In the genomic region with DNA sequence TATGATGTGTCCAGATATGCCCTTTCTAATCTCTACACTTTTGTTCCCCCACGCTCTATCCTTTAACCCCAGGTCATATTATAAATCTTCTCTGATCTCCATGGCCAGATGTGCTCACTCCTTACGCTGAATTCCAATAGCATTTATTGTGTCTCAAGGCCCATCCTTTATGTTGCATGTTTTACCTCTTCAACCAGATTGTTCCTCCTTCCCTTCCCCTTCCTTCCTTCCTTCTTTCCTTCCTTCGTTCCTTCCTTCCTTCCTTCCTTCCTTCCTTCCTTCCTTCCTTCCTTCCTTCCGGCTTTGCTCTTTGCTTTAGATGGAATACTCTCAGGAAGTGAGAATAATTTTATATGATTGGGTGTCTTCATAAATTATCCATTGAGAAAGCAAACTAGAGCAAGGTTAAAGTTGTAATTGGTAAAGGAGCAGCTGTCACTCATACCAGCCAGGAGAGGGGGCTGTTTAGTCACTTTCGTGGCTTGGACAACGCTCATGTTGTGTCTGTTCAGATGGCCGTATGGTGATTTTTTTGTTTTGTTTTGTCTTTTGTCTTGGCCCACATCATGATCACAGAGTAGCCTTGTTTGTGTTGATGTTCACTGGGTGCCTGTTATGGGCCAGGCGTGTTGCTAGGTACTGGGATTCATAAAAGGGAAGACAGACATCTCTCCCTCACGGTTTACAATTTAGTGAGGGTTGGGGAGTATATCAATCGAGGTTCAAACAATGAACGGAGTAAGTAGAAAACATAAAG, we compare ENCODE assay signal across 9 cellular contexts.
DNase-seq lines count a peak whose midpoint lies in the region; TF ChIP-seq lines count a peak whose summit lies in the region.
"Had no signal": no experiment of that assay in that cellular context is flagged by ENCODE, and none has a peak within 500 bp of the region (broad histone marks: within the 10 kb centered on the region; RNA-seq: fewer than 3 reads in every experiment).

No MANE protein-coding gene starts in this region.

- in situ Hi-C loops in HAP-1 (cut with MboI; ENCODE audit: low sequenced_read_pairs), result loop anchor here (25.0 kb wide), 1 partner anchor 723 kb away; no protein-coding TSS in a partner anchor

- peaks cover 0 to 7% (median 0%) of the 10 kb centered on the region in 8 donors for H3K9me3 Mint-ChIP-seq in CD4-positive, alpha-beta memory T cell

- no peaks in the 10 kb centered on the region for H3K79me2 ChIP-seq in neural cell (replicated peaks; ENCODE audit: insufficient read depth, low read length)

- no peak overlapping the region for H3K27ac Mint-ChIP-seq in CD4-positive, alpha-beta memory T cell

- H3K36me3 ChIP-seq in HAP-1 (replicated peaks) (no peaks in the 10 kb centered on the region), neural cell (ENCODE audit: insufficient read depth, low read length) (no peaks in the 10 kb centered on the region)
- no peaks in the 10 kb centered on the region for H3K36me3 ChIP-seq in CD4-positive, alpha-beta memory T cell (ENCODE audit: insufficient read depth, low read length)
- H3K36me3 ChIP-seq: neutrophil had no signal

- CTCF ChIA-PET in CD4-positive, alpha-beta memory T cell (lab: Charles Lee; ENCODE audit: partially characterized antibody), result no interaction called here

- H3K9me3 ChIP-seq in HAP-1, result no peaks in the 10 kb centered on the region
- no peaks in the 10 kb centered on the region for H3K9me3 ChIP-seq in neural cell (ENCODE audit: low read length)
- H3K9me3 ChIP-seq in CD4-positive, alpha-beta memory T cell (ENCODE audit: control insufficient read depth in 1 of 2, low read length in 2 of 2), result no peaks in the 10 kb centered on the region
- H3K9me3 ChIP-seq: neutrophil had no signal

- no peaks in the 10 kb centered on the region for H3F3A ChIP-seq in neural cell (ENCODE audit: insufficient read depth, low read length, poor library complexity, severe bottlenecking)

- H3K36me3 Mint-ChIP-seq in CD4-positive, alpha-beta memory T cell, result no peaks in the 10 kb centered on the region

- H4K20me1 ChIP-seq in neural cell (ENCODE audit: insufficient read depth), result no peaks in the 10 kb centered on the region

- H3K4me1 Mint-ChIP-seq in CD4-positive, alpha-beta memory T cell, result no peaks in the 10 kb centered on the region

- intact Hi-C loops in dorsolateral prefrontal cortex (cut with DNase I), result loop anchor here in 1 of 2 donors (5.0 kb wide), 2 partner anchors 108 to 718 kb away; no protein-coding TSS in a partner anchor
- intact Hi-C loops in CD4-positive, alpha-beta memory T cell (cut with micrococcal nuclease), result no loop called here

- no peak overlapping the region for H2AFZ ChIP-seq in neural cell (ENCODE audit: low read depth, low read length)

- H3K9ac ChIP-seq in neural cell (ENCODE audit: low read length), result no peak overlapping the region

- no peaks in the 10 kb centered on the region for H3K4me1 ChIP-seq in HAP-1
- no peaks in the 10 kb centered on the region for H3K4me1 ChIP-seq in CD4-positive, alpha-beta memory T cell (ENCODE audit: insufficient read depth, low read length)

- DNase-seq in Daoy (ENCODE audit: low read depth), result peak; percentile 15
- DNase-seq in HAP-1 (ENCODE audit: low spot score in 2 of 2), result peak; percentile 61 to 62
- DNase-seq in NCI-H69 (lab: John Stamatoyannopoulos, UW), result peak; percentile 9
- DNase-seq in dorsolateral prefrontal cortex, result peak in 8 of 10 donors; percentile 16 to 50 (median 40)
- DNase-seq in activated effector memory CD4-positive, alpha-beta T cell treated with anti-CD3 and anti-CD28 coated beads, Interleukin-2, amount 50 U/mL, for 16 hours, result no peak
- no peak for DNase-seq in activated effector memory CD4-positive, alpha-beta T cell treated with Interleukin-2 at 50 U/mL for 16 hours
- DNase-seq in CD4-positive, alpha-beta memory T cell, result no peak

- no peak overlapping the region for H3K4me2 ChIP-seq in neural cell (ENCODE audit: low read length)

- no peaks in the 10 kb centered on the region for H3K9me2 ChIP-seq in neural cell (ENCODE audit: insufficient read depth, low read length)

- no peaks in the 10 kb centered on the region for H3K27me3 ChIP-seq in HAP-1 (ENCODE audit: low read depth)
- peaks cover 0 to 4% (median 0%) of the 10 kb centered on the region in 45 donors for H3K27me3 ChIP-seq in dorsolateral prefrontal cortex
- H3K27me3 ChIP-seq in neural cell (ENCODE audit: insufficient read depth, low read depth, low read length), result no peaks in the 10 kb centered on the region
- H3K27me3 ChIP-seq in CD4-positive, alpha-beta memory T cell (ENCODE audit: insufficient read depth, low read length), result no peaks in the 10 kb centered on the region
- H3K27me3 ChIP-seq: neutrophil had no signal

- H3K27ac ChIP-seq in dorsolateral prefrontal cortex, result peak overlapping the region in 52 of 59 donors; percentile 2 to 84 (median 58)
- no peak overlapping the region for H3K27ac ChIP-seq in neural cell (ENCODE audit: low read length)
- no peak overlapping the region for H3K27ac ChIP-seq in CD4-positive, alpha-beta memory T cell (ENCODE audit: low read depth, low read length)
- H3K27ac ChIP-seq: neutrophil had no signal

- POLR2A ChIA-PET in CD4-positive, alpha-beta memory T cell (lab: Charles Lee; ENCODE audit: partially characterized antibody), result no interaction called here

- TF ChIP-seq CTCF in dorsolateral prefrontal cortex (IDR thresholded peaks at IDR 0.05 in 54 of 56, conservative IDR thresholded peaks at IDR 0.05 in 2 of 56; ENCODE audit: low read depth in 1 of 56, partially characterized antibody in 56 of 56) (peak in 55 of 56 donors; percentile 21 to 84 (median 66)), neural cell (IDR thresholded peaks at IDR 0.05; ENCODE audit: poor library complexity, severe bottlenecking) (peak; percentile 73)

- no peak for TF ChIP-seq EP300 in neural cell (conservative IDR thresholded peaks at IDR 0.05; ENCODE audit: poor library complexity, severe bottlenecking)

- TF ChIP-seq RAD21 in neural cell (conservative IDR thresholded peaks at IDR 0.05), result peak; percentile 81

- H3K27me3 Mint-ChIP-seq in CD4-positive, alpha-beta memory T cell, result peaks cover 9 to 13% of the 10 kb centered on the region in 2 donors

- H3K4me3 ChIP-seq in HAP-1, result no peak overlapping the region
- H3K4me3 ChIP-seq in dorsolateral prefrontal cortex, result peak overlapping the region in 7 of 59 donors; percentile 8 to 28 (median 16)
- H3K4me3 ChIP-seq in neural cell (ENCODE audit: low read length), result no peak overlapping the region
- no peak overlapping the region for H3K4me3 ChIP-seq in CD4-positive, alpha-beta memory T cell (ENCODE audit: low read length in 2 of 2)

- H3K4me3 Mint-ChIP-seq in CD4-positive, alpha-beta memory T cell, result no peak overlapping the region

TF ChIP-seq in neural cell, 6 proteins besides CTCF, POLR2A, EP300 and RAD21:
- TF ChIP-seq MXI1 (conservative IDR thresholded peaks at IDR 0.05; ENCODE audit: poor library complexity, severe bottlenecking) (no peak), REST (IDR thresholded peaks at IDR 0.05; ENCODE audit: borderline replicate concordance) (no peak), POLR2AphosphoS5 (IDR thresholded peaks at IDR 0.05) (no peak), SMC3 (conservative IDR thresholded peaks at IDR 0.05; ENCODE audit: poor library complexity) (peak; percentile 81)

Comparison
In these comparisons a context has a peak if more than half of its experiments do, and no peak if none do; other contexts are left out.
1. DNase-seq: peak in Daoy (single experiment), HAP-1 (2 of 2), NCI-H69 (single experiment) and dorsolateral prefrontal cortex (8 of 10); none in activated effector memory CD4-positive, alpha-beta T cell treated with anti-CD3 and anti-CD28 coated beads, Interleukin-2, amount 50 U/mL, for 16 hours (single experiment), activated effector memory CD4-positive, alpha-beta T cell treated with Interleukin-2 at 50 U/mL for 16 hours (single experiment) and CD4-positive, alpha-beta memory T cell (0 of 5).
2. H3K27ac ChIP-seq: peak in dorsolateral prefrontal cortex (52 of 59); none in neural cell (single experiment) and CD4-positive, alpha-beta memory T cell (single experiment).